Comparison of ENCODE assay signal across 17 cellular contexts in genomic region chr12:47862157-47862556, GRCh38. TPM values are rescaled to one million over a fixed set of nuclear protein-coding genes. Genes with fewer than 3 reads are reported as not detected.
A peak's percentile ranks its signal among the peaks of the same experiment; 100 is the strongest.
DNase-seq lines count a peak whose midpoint lies in the region; ATAC-seq and FAIRE-seq lines count a peak whose summit lies in the region.
"Had no signal": no experiment of that assay in that cellular context is flagged by ENCODE, and none has a peak within 500 bp of the region (broad histone marks: within the 10 kb centered on the region; RNA-seq: fewer than 3 reads in every experiment).

No MANE protein-coding gene starts in this region.

- H3K27ac ChIP-seq in small intestine (ENCODE audit: low read depth in 1 of 2, low read length in 1 of 2), result no peak overlapping the region
- H3K27ac ChIP-seq: BLaER1 treated with 17β-estradiol and CSF1 and Interleukin-3, amounts not matched to agents 10 nM and 100 nM; GM23248 had no signal

- peak overlapping the region; percentile 92 for H3K27ac Mint-ChIP-seq in activated CD4-positive, alpha-beta T cell treated with anti-CD3 and anti-CD28 coated beads, Interleukin-2, amount 10 ng/mL, durations not matched to agents 24 days and 14 days
- peak overlapping the region; percentile 97 for H3K27ac Mint-ChIP-seq in activated naive CD8-positive, alpha-beta T cell treated with anti-CD3 and anti-CD28 coated beads, Interleukin-2, amount 50 U/mL, for 24 hours
- H3K27ac Mint-ChIP-seq in activated naive CD8-positive, alpha-beta T cell treated with anti-CD3 and anti-CD28 coated beads for 36 hours, result no peak overlapping the region
- peak overlapping the region; percentile 99 for H3K27ac Mint-ChIP-seq in activated T-helper 17 cell treated with anti-CD3 and anti-CD28 coated beads, Interleukin-2, amount 50 U/mL, for 72 hours
- H3K27ac Mint-ChIP-seq: CD4-positive, CD25-positive, alpha-beta regulatory T cell had no signal

- H3K36me3 ChIP-seq in small intestine (ENCODE audit: control insufficient read depth in 2 of 2, insufficient read depth in 2 of 2, low read length in 2 of 2), result peaks cover 5 to 15% of the 10 kb centered on the region in 2 donors

- H3K4me1 Mint-ChIP-seq in activated CD4-positive, alpha-beta T cell treated with anti-CD3 and anti-CD28 coated beads, Interleukin-2, amount 10 ng/mL, durations not matched to agents 24 days and 14 days, result peaks cover 71% of the 10 kb centered on the region
- peaks cover 70% of the 10 kb centered on the region for H3K4me1 Mint-ChIP-seq in activated naive CD8-positive, alpha-beta T cell treated with anti-CD3 and anti-CD28 coated beads, Interleukin-2, amount 50 U/mL, for 24 hours
- H3K4me1 Mint-ChIP-seq in activated naive CD8-positive, alpha-beta T cell treated with anti-CD3 and anti-CD28 coated beads for 36 hours, result peaks cover 35% of the 10 kb centered on the region
- peaks cover 45% of the 10 kb centered on the region for H3K4me1 Mint-ChIP-seq in activated T-helper 17 cell treated with anti-CD3 and anti-CD28 coated beads, Interleukin-2, amount 50 U/mL, for 72 hours

- H3K27me3 ChIP-seq in small intestine (ENCODE audit: control insufficient read depth in 2 of 2, insufficient read depth in 2 of 2, low read length in 2 of 2), result no peaks in the 10 kb centered on the region
- H3K27me3 ChIP-seq: BLaER1 treated with 17β-estradiol and CSF1 and Interleukin-3, amounts not matched to agents 10 nM and 100 nM had no signal

- ATAC-seq in activated naive CD8-positive, alpha-beta T cell treated with anti-CD3 and anti-CD28 coated beads, Interleukin-2, amount 50 U/mL, for 24 hours, result no peak
- ATAC-seq in activated T-helper 17 cell treated with anti-CD3 and anti-CD28 coated beads, Interleukin-2, amount 50 U/mL, for 72 hours (replicated peaks), result no peak
- ATAC-seq in GM21619 (IDR thresholded peaks at IDR 0.05; ENCODE audit: unreplicated experiment), result no peak
- ATAC-seq: GM12878, HCT116 had no signal

- H3K4me1 ChIP-seq in small intestine (ENCODE audit: control insufficient read depth in 2 of 2, insufficient read depth in 1 of 2, low read depth in 1 of 2, low read length in 1 of 2), result peaks cover 0 to 9% of the 10 kb centered on the region in 2 donors

- H3K9me3 Mint-ChIP-seq in activated CD4-positive, alpha-beta T cell treated with anti-CD3 and anti-CD28 coated beads, Interleukin-2, amount 10 ng/mL, durations not matched to agents 24 days and 14 days, result no peaks in the 10 kb centered on the region
- H3K9me3 Mint-ChIP-seq in activated naive CD8-positive, alpha-beta T cell treated with anti-CD3 and anti-CD28 coated beads, Interleukin-2, amount 50 U/mL, for 24 hours, result no peaks in the 10 kb centered on the region
- no peaks in the 10 kb centered on the region for H3K9me3 Mint-ChIP-seq in activated naive CD8-positive, alpha-beta T cell treated with anti-CD3 and anti-CD28 coated beads for 36 hours
- no peaks in the 10 kb centered on the region for H3K9me3 Mint-ChIP-seq in activated T-helper 17 cell treated with anti-CD3 and anti-CD28 coated beads, Interleukin-2, amount 50 U/mL, for 72 hours
- H3K9me3 Mint-ChIP-seq: CD4-positive, CD25-positive, alpha-beta regulatory T cell had no signal

- no peaks in the 10 kb centered on the region for H3K9me3 ChIP-seq in small intestine (ENCODE audit: control insufficient read depth, low read depth)
- H3K9me3 ChIP-seq: BLaER1 treated with 17β-estradiol and CSF1 and Interleukin-3, amounts not matched to agents 10 nM and 100 nM had no signal

- WGBS in small intestine, 3 donors, result 36 to 58% (median 42%) methylated on average over 4 of the region's 4 CpGs

- peaks cover 87% of the 10 kb centered on the region for H3K36me3 Mint-ChIP-seq in activated CD4-positive, alpha-beta T cell treated with anti-CD3 and anti-CD28 coated beads, Interleukin-2, amount 10 ng/mL, durations not matched to agents 24 days and 14 days (ENCODE audit: low read depth)
- peaks cover 68% of the 10 kb centered on the region for H3K36me3 Mint-ChIP-seq in activated naive CD8-positive, alpha-beta T cell treated with anti-CD3 and anti-CD28 coated beads, Interleukin-2, amount 50 U/mL, for 24 hours (ENCODE audit: low read depth)
- peaks cover 73% of the 10 kb centered on the region for H3K36me3 Mint-ChIP-seq in activated naive CD8-positive, alpha-beta T cell treated with anti-CD3 and anti-CD28 coated beads for 36 hours
- H3K36me3 Mint-ChIP-seq in activated T-helper 17 cell treated with anti-CD3 and anti-CD28 coated beads, Interleukin-2, amount 50 U/mL, for 72 hours (ENCODE audit: low read depth), result peaks cover 100% of the 10 kb centered on the region

- no peak overlapping the region for H3K4me3 Mint-ChIP-seq in activated CD4-positive, alpha-beta T cell treated with anti-CD3 and anti-CD28 coated beads, Interleukin-2, amount 10 ng/mL, durations not matched to agents 24 days and 14 days
- no peak overlapping the region for H3K4me3 Mint-ChIP-seq in activated naive CD8-positive, alpha-beta T cell treated with anti-CD3 and anti-CD28 coated beads, Interleukin-2, amount 50 U/mL, for 24 hours
- no peak overlapping the region for H3K4me3 Mint-ChIP-seq in activated naive CD8-positive, alpha-beta T cell treated with anti-CD3 and anti-CD28 coated beads for 36 hours
- peak overlapping the region; percentile 80 for H3K4me3 Mint-ChIP-seq in activated T-helper 17 cell treated with anti-CD3 and anti-CD28 coated beads, Interleukin-2, amount 50 U/mL, for 72 hours
- H3K4me3 Mint-ChIP-seq: CD4-positive, CD25-positive, alpha-beta regulatory T cell had no signal

- H3K27me3 Mint-ChIP-seq in activated CD4-positive, alpha-beta T cell treated with anti-CD3 and anti-CD28 coated beads, Interleukin-2, amount 10 ng/mL, durations not matched to agents 24 days and 14 days, result no peaks in the 10 kb centered on the region
- H3K27me3 Mint-ChIP-seq in activated naive CD8-positive, alpha-beta T cell treated with anti-CD3 and anti-CD28 coated beads, Interleukin-2, amount 50 U/mL, for 24 hours, result no peaks in the 10 kb centered on the region
- H3K27me3 Mint-ChIP-seq in activated naive CD8-positive, alpha-beta T cell treated with anti-CD3 and anti-CD28 coated beads for 36 hours, result no peaks in the 10 kb centered on the region
- no peaks in the 10 kb centered on the region for H3K27me3 Mint-ChIP-seq in activated T-helper 17 cell treated with anti-CD3 and anti-CD28 coated beads, Interleukin-2, amount 50 U/mL, for 72 hours
- H3K27me3 Mint-ChIP-seq: CD4-positive, CD25-positive, alpha-beta regulatory T cell had no signal

- no peak for FAIRE-seq in small intestine (lab: Jason Lieb, UNC)
- FAIRE-seq: GM12878, GM18507, H54, HTR-8/SVneo had no signal

- no peak for DNase-seq in activated CD4-positive, alpha-beta T cell treated with anti-CD3 and anti-CD28 coated beads, Interleukin-2, amount 10 ng/mL, durations not matched to agents 24 days and 14 days
- no peak for DNase-seq in activated CD4-positive, alpha-beta T cell treated with anti-CD3 and anti-CD28 coated beads, Interleukin-2, amount 50 U/mL, for 4 hours
- DNase-seq in activated naive CD8-positive, alpha-beta T cell treated with anti-CD3 and anti-CD28 coated beads, Interleukin-2, amount 50 U/mL, for 24 hours, result no peak
- DNase-seq in activated naive CD8-positive, alpha-beta T cell treated with anti-CD3 and anti-CD28 coated beads for 36 hours, result no peak
- DNase-seq in small intestine, result peak; percentile 67
- no peak for DNase-seq in GF-D8 (lab: John Stamatoyannopoulos, UW)
- DNase-seq: 8988T; CD4-positive, CD25-positive, alpha-beta regulatory T cell; GM23248 had no signal

- intact Hi-C loops in activated CD4-positive, alpha-beta T cell treated with anti-CD3 and anti-CD28 coated beads, Interleukin-2, amount 10 ng/mL, durations not matched to agents 24 days and 14 days (cut with micrococcal nuclease), result no loop called here

- H3K4me3 ChIP-seq in small intestine (ENCODE audit: low read depth in 1 of 2, low read length in 2 of 2), result no peak overlapping the region
- H3K4me3 ChIP-seq: BLaER1 treated with 17β-estradiol and CSF1 and Interleukin-3, amounts not matched to agents 10 nM and 100 nM; GM12878; GM23248 had no signal

RNA-seq across cellular contexts. Expression of gene HDAC7, which starts 42.5 kb away (rescaled TPM):
- 405 and 419 TPM in 2 replicates for total RNA-seq in activated CD4-positive, alpha-beta T cell treated with anti-CD3 and anti-CD28 coated beads, Interleukin-2, amount 10 ng/mL, durations not matched to agents 24 days and 14 days
- total RNA-seq in activated naive CD8-positive, alpha-beta T cell treated with anti-CD3 and anti-CD28 coated beads for 36 hours, result 100 to 1,000 TPM; 233 to 246 TPM
- total RNA-seq in activated T-helper 17 cell treated with anti-CD3 and anti-CD28 coated beads, Interleukin-2, amount 50 U/mL, for 72 hours, result 100 to 1,000 TPM; 163 to 471 TPM
- polyA plus RNA-seq in small intestine, result 10 to 100 TPM in 1 of 3 donors, 1 to 10 TPM in 2; 2.2 to 30.3 (median 6.2) TPM

RNA-seq across cellular contexts. Expression of gene VDR, which starts 42.6 kb away (rescaled TPM):
- total RNA-seq in activated CD4-positive, alpha-beta T cell treated with anti-CD3 and anti-CD28 coated beads, Interleukin-2, amount 10 ng/mL, durations not matched to agents 24 days and 14 days, result 267 and 277 TPM in 2 replicates
- total RNA-seq in activated naive CD8-positive, alpha-beta T cell treated with anti-CD3 and anti-CD28 coated beads for 36 hours, result 10 to 100 TPM; 55.8 TPM
- 100 to 1,000 TPM in 1 of 2 donors, 10 to 100 TPM in 1; 70.9 to 182 TPM for total RNA-seq in activated T-helper 17 cell treated with anti-CD3 and anti-CD28 coated beads, Interleukin-2, amount 50 U/mL, for 72 hours
- 10 to 100 TPM; 36.7 to 61.0 (median 47.0) TPM for polyA plus RNA-seq in small intestine
